ENCODE assay signal across 11 cellular contexts in the genomic region with DNA sequence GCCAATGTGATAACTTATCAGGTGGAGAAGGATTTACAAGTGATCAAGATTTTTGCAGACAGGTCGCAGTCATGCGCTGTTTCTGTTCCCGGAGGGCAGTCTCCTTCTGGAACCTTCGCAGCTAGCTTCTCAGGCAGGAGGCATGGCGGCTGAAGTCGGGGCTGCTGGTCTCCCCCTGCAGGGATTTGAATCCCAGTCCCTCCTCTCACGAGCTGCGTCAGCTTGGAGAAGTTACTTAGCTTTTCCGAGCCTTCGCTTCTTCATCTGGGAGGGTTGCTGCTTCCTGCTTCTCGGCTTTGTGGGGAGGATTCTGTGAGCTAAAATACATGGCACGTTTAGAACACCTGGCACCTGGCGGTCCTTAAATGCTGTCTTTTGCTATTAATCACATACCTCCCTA.
DNase-seq lines count a peak whose midpoint lies in the region; ATAC-seq and TF ChIP-seq lines count a peak whose summit lies in the region.
"Had no signal": no experiment of that assay in that cellular context is flagged by ENCODE, and none has a peak within 500 bp of the region (broad histone marks: within the 10 kb centered on the region; RNA-seq: fewer than 3 reads in every experiment).

No MANE protein-coding gene starts in this region.

- H3K9ac ChIP-seq in PC-3 (ENCODE audit: low read length) (no peak overlapping the region), mucosa of rectum (ENCODE audit: low read depth in 1 of 2, low read length in 2 of 2) (no peak overlapping the region)

- H3K79me2 ChIP-seq in PC-3 (ENCODE audit: low read length) = no peaks in the 10 kb centered on the region

- POLR2A ChIA-PET in PC-3 (lab: Charles Lee; ENCODE audit: unreplicated experiment) = no interaction called here

- H3K27me3 ChIP-seq in PC-3 (ENCODE audit: low read length) (peaks cover 47% of the 10 kb centered on the region), esophagus (ENCODE audit: control insufficient read depth in 1 of 2, insufficient read depth in 2 of 2, low read length in 2 of 2) (no peaks in the 10 kb centered on the region), mucosa of rectum (ENCODE audit: control insufficient read depth in 2 of 2, insufficient read depth in 2 of 2, low read length in 2 of 2) (no peaks in the 10 kb centered on the region)

- peak overlapping the region; percentile 61 for H3K4me2 ChIP-seq in PC-3 (ENCODE audit: low read length)

- CTCF ChIA-PET in PC-3 (lab: Charles Lee) = no interaction called here

- H2AFZ ChIP-seq in PC-3 (ENCODE audit: low read length) = no peak overlapping the region

- intact Hi-C loops in PC-3 (cut with micrococcal nuclease) = no loop called here

- 34 to 46% methylated on average over 13 of the region's 13 CpGs for WGBS in esophagus, 2 donors

- H4K20me1 ChIP-seq in PC-3 (ENCODE audit: low read length) = no peaks in the 10 kb centered on the region

- H3K4me1 ChIP-seq in PC-3 (ENCODE audit: insufficient read depth, low read length) (peaks cover 15% of the 10 kb centered on the region), esophagus (ENCODE audit: control insufficient read depth in 2 of 2, insufficient read depth in 2 of 2, low read length in 1 of 2) (no peaks in the 10 kb centered on the region), mucosa of rectum (ENCODE audit: control insufficient read depth in 2 of 2, insufficient read depth in 2 of 2, low read length in 2 of 2) (peaks cover 2 to 4% of the 10 kb centered on the region in 2 donors)

- H3K36me3 ChIP-seq in PC-3 (ENCODE audit: low read depth, low read length) (no peaks in the 10 kb centered on the region), esophagus (ENCODE audit: control insufficient read depth in 2 of 2, insufficient read depth in 2 of 2, low read length in 1 of 2) (no peaks in the 10 kb centered on the region), mucosa of rectum (ENCODE audit: control insufficient read depth in 2 of 2, insufficient read depth in 2 of 2, low read length in 2 of 2) (no peaks in the 10 kb centered on the region)

- H3K9me2 ChIP-seq in PC-3 (replicated peaks; ENCODE audit: low read length) = no peaks in the 10 kb centered on the region

- H3F3A ChIP-seq in PC-3 (ENCODE audit: low read length, unreplicated experiment) = no peaks in the 10 kb centered on the region

- no peak overlapping the region for H3K27ac ChIP-seq in PC-3 (ENCODE audit: low read length)
- H3K27ac ChIP-seq in esophagus (ENCODE audit: low read depth in 2 of 2, low read length in 1 of 2) = peak overlapping the region; percentile 33 to 63
- H3K27ac ChIP-seq in mucosa of rectum (ENCODE audit: low read depth in 2 of 2, low read length in 2 of 2) = peak overlapping the region; percentile 52 to 72

- DNase-seq in AG09319 (ENCODE audit: extremely low read depth, low read depth) = peak; percentile 54
- no peak for DNase-seq in PC-3
- DNase-seq in NOMO-1 (lab: John Stamatoyannopoulos, UW; ENCODE audit: unreplicated experiment in 2 of 2) = no peak
- no peak for DNase-seq in cortex of kidney (lab: John Stamatoyannopoulos, UW)
- DNase-seq: CD4-positive, CD25-positive, alpha-beta regulatory T cell; stimulated activated CD4-positive, alpha-beta T cell treated with anti-CD3 and anti-CD28 coated beads, Interleukin-4, amount 100 ng/mL, for 24 hours; stimulated activated naive CD8-positive, alpha-beta T cell treated with anti-CD3 and anti-CD28 coated beads, Interleukin-15, Interleukin-2, amounts not matched to agents 100 U/mL and 50 U/mL, for 24 hours had no signal

- BruUV-seq in PC-3 (replicated peaks; lab: Mats Ljungman, UMichigan) = no TSS peak

- H3K4me3 ChIP-seq in PC-3 (ENCODE audit: low read length) = no peak overlapping the region; the same call in 1 of the 2 replicates
- no peak overlapping the region for H3K4me3 ChIP-seq in esophagus (ENCODE audit: low read depth in 1 of 2, low read length in 2 of 2)
- peak overlapping the region in 1 of 2 donors; percentile 22 for H3K4me3 ChIP-seq in mucosa of rectum (ENCODE audit: low read length in 2 of 2)

- TF ChIP-seq CTCF in AG09319 (IDR thresholded peaks at IDR 0.05; ENCODE audit: low read depth, low read length) (no peak), PC-3 (conservative IDR thresholded peaks at IDR 0.05; ENCODE audit: low read depth, low read length) (no peak)

- no peak for ATAC-seq in PC-3
- no peak for ATAC-seq in HG03108 (IDR thresholded peaks at IDR 0.05; ENCODE audit: unreplicated experiment)
- ATAC-seq in HG02610 (IDR thresholded peaks at IDR 0.05; ENCODE audit: unreplicated experiment) = no peak
- ATAC-seq: stimulated activated naive CD8-positive, alpha-beta T cell treated with anti-CD3 and anti-CD28 coated beads, Interleukin-15, Interleukin-2, amounts not matched to agents 100 U/mL and 50 U/mL, for 24 hours had no signal

- no peaks in the 10 kb centered on the region for H3K9me3 ChIP-seq in PC-3 (ENCODE audit: low read length)
- no peaks in the 10 kb centered on the region for H3K9me3 ChIP-seq in esophagus (ENCODE audit: control insufficient read depth in 2 of 2, insufficient read depth in 1 of 2, low read depth in 1 of 2, low read length in 1 of 2)
- no peaks in the 10 kb centered on the region for H3K9me3 ChIP-seq in mucosa of rectum (ENCODE audit: control insufficient read depth in 2 of 2, low read length in 2 of 2)
